ENCODE assay signal across 19 cellular contexts in genomic region chr3:150870406-150870805, GRCh38. TPM values are rescaled to one million over a fixed set of nuclear protein-coding genes. Genes with fewer than 3 reads are reported as not detected.
DNase-seq lines count a peak whose midpoint lies in the region; ATAC-seq and TF ChIP-seq lines count a peak whose summit lies in the region.
"Had no signal": no experiment of that assay in that cellular context is flagged by ENCODE, and none has a peak within 500 bp of the region (broad histone marks: within the 10 kb centered on the region; RNA-seq: fewer than 3 reads in every experiment).

No MANE protein-coding gene starts in this region.

- peaks cover 5% of the 10 kb centered on the region; the same call in 1 of the 2 replicates for H3K27me3 ChIP-seq in SK-N-SH (ENCODE audit: insufficient read depth)
- no peaks in the 10 kb centered on the region for H3K27me3 ChIP-seq in left lung
- no peaks in the 10 kb centered on the region for H3K27me3 ChIP-seq in Caco-2 (replicated peaks; ENCODE audit: control insufficient read depth, insufficient read depth, low read length)
- H3K27me3 ChIP-seq: cardiac muscle cell, testis had no signal

- peaks cover 9% of the 10 kb centered on the region for H3K4me1 Mint-ChIP-seq in T-helper 17 cell
- H3K4me1 Mint-ChIP-seq in CD14-positive monocyte: peaks cover 8% of the 10 kb centered on the region
- H3K4me1 Mint-ChIP-seq in Caco-2 (ENCODE audit: low read depth, unreplicated experiment): no peaks in the 10 kb centered on the region
- H3K4me1 Mint-ChIP-seq in endothelial cell (ENCODE audit: unreplicated experiment): no peaks in the 10 kb centered on the region

- H3K4me3 ChIP-seq in SK-N-SH (ENCODE audit: low read depth in 2 of 2, low read length in 1 of 2) (no peak overlapping the region), cardiac fibroblast (replicated peaks in 1 of 2; ENCODE audit: low read depth in 2 of 2, low read length in 2 of 2) (no peak overlapping the region), left lung (no peak overlapping the region), Caco-2 (ENCODE audit: low read depth, low read length) (no peak overlapping the region)
- H3K4me3 ChIP-seq: cardiac muscle cell, SJSA1, testis had no signal

- no peaks in the 10 kb centered on the region for H3K9me2 ChIP-seq in SK-N-SH

- BruUV-seq in Caco-2 (replicated peaks; lab: Mats Ljungman, UMichigan): no TSS peak

- H3K27ac ChIP-seq in SK-N-SH (ENCODE audit: low read depth in 2 of 2, low read length in 1 of 2): no peak overlapping the region
- H3K27ac ChIP-seq in left lung: peak overlapping the region in 1 of 2 donors; percentile 6
- H3K27ac ChIP-seq: cardiac muscle cell, SJSA1, testis had no signal

- POLR2A ChIA-PET in SK-N-SH (lab: Yijun Ruan, JAX): no interaction called here
- POLR2A ChIA-PET in Caco-2 (lab: Charles Lee): no interaction called here

- TF ChIP-seq EP300 in SK-N-SH (IDR thresholded peaks at IDR 0.05; ENCODE audit: borderline replicate concordance in 1 of 2, low read depth in 1 of 2, low read length in 1 of 2): no peak

- H3K36me3 Mint-ChIP-seq in T-helper 17 cell (ENCODE audit: low read depth) (peaks cover 7% of the 10 kb centered on the region), CD14-positive monocyte (no peaks in the 10 kb centered on the region), Caco-2 (ENCODE audit: insufficient read depth, unreplicated experiment) (no peaks in the 10 kb centered on the region), endothelial cell (ENCODE audit: low read depth, unreplicated experiment) (no peaks in the 10 kb centered on the region)
- H3K36me3 Mint-ChIP-seq: CD8-positive, alpha-beta memory T cell had no signal

- H3F3A ChIP-seq in SK-N-SH (replicated peaks; ENCODE audit: insufficient read depth): no peaks in the 10 kb centered on the region

- CTCF ChIA-PET in SK-N-SH (lab: Yijun Ruan, JAX): interaction anchor here (1.3 kb wide), 1 partner anchor 83 kb away, joined by 3 read pairs; no protein-coding TSS in a partner anchor
- CTCF ChIA-PET in Caco-2 (lab: Charles Lee): no interaction called here

- H2AFZ ChIP-seq in SK-N-SH (ENCODE audit: low read depth): no peak overlapping the region

- H3K9me3 ChIP-seq in SK-N-SH (no peaks in the 10 kb centered on the region), left lung (no peaks in the 10 kb centered on the region), T-helper 17 cell (ENCODE audit: control insufficient read depth, low read length, poor library complexity, severe bottlenecking) (no peaks in the 10 kb centered on the region), Caco-2 (no peaks in the 10 kb centered on the region)
- H3K9me3 ChIP-seq: SJSA1, testis had no signal

- no peaks in the 10 kb centered on the region for H3K36me3 ChIP-seq in SK-N-SH (replicated peaks in 1 of 2; ENCODE audit: control insufficient read depth in 1 of 2, insufficient read depth in 2 of 2, low read length in 1 of 2)
- no peaks in the 10 kb centered on the region for H3K36me3 ChIP-seq in left lung
- no peaks in the 10 kb centered on the region for H3K36me3 ChIP-seq in Caco-2 (ENCODE audit: control insufficient read depth, insufficient read depth, low read length)
- H3K36me3 ChIP-seq: cardiac muscle cell, SJSA1 had no signal

- no peaks in the 10 kb centered on the region for H3K9me3 Mint-ChIP-seq in CD14-positive monocyte
- H3K9me3 Mint-ChIP-seq in Caco-2 (ENCODE audit: unreplicated experiment): no peaks in the 10 kb centered on the region
- H3K9me3 Mint-ChIP-seq in endothelial cell (ENCODE audit: unreplicated experiment): no peaks in the 10 kb centered on the region
- H3K9me3 Mint-ChIP-seq: CD8-positive, alpha-beta memory T cell had no signal

- H3K27me3 Mint-ChIP-seq in T-helper 17 cell: peaks cover 20% of the 10 kb centered on the region
- peaks cover 0 to 4% (median 2%) of the 10 kb centered on the region in 3 donors for H3K27me3 Mint-ChIP-seq in CD14-positive monocyte (ENCODE audit: low read depth in 3 of 3)
- H3K27me3 Mint-ChIP-seq in Caco-2 (ENCODE audit: insufficient read depth, unreplicated experiment): peaks cover 11% of the 10 kb centered on the region
- peaks cover 1% of the 10 kb centered on the region for H3K27me3 Mint-ChIP-seq in endothelial cell (ENCODE audit: unreplicated experiment)

- no peaks in the 10 kb centered on the region for H4K20me1 ChIP-seq in SK-N-SH (ENCODE audit: insufficient read depth)

- no peak overlapping the region for H3K9ac ChIP-seq in SK-N-SH

- H3K79me2 ChIP-seq in SK-N-SH (ENCODE audit: insufficient read depth): no peaks in the 10 kb centered on the region

- DNase-seq in SK-N-SH: no peak
- peak; percentile 50 to 61 for DNase-seq in cardiac fibroblast (ENCODE audit: low read depth in 2 of 2)
- DNase-seq in left lung: no peak
- no peak for DNase-seq in T-helper 17 cell
- DNase-seq in CD14-positive monocyte (ENCODE audit: low spot score): no peak
- no peak for DNase-seq in Caco-2
- no peak for DNase-seq in endothelial cell (ENCODE audit: low spot score)
- DNase-seq: activated CD4-positive, alpha-beta T cell treated with anti-CD3 and anti-CD28 coated beads for 36 hours; activated CD8-positive, alpha-beta memory T cell treated with anti-CD3 and anti-CD28 coated beads, Interleukin-2, amount 50 U/mL, for 4 hours; CD8-positive, alpha-beta memory T cell; effector CD8-positive, alpha-beta T cell; GF-D8; mammary epithelial cell; NCI-H446; testis had no signal

- no peak for TF ChIP-seq RAD21 in SK-N-SH (IDR thresholded peaks at IDR 0.05; ENCODE audit: low read length)

- H3K4me1 ChIP-seq in SK-N-SH (ENCODE audit: control insufficient read depth in 1 of 2, insufficient read depth in 2 of 2, low read depth in 1 of 2, low read length in 1 of 2): no peaks in the 10 kb centered on the region
- H3K4me1 ChIP-seq in left lung: peaks cover 0 to 2% of the 10 kb centered on the region in 2 donors
- H3K4me1 ChIP-seq in Caco-2: no peaks in the 10 kb centered on the region
- H3K4me1 ChIP-seq: SJSA1, testis had no signal

- WGBS in SK-N-SH (ENCODE audit: low lambda C conversion rate): 43% methylated on average over 3 of the region's 3 CpGs

- H3K4me3 Mint-ChIP-seq in T-helper 17 cell (no peak overlapping the region), CD14-positive monocyte (no peak overlapping the region), Caco-2 (ENCODE audit: unreplicated experiment) (no peak overlapping the region), endothelial cell (ENCODE audit: unreplicated experiment) (no peak overlapping the region)
- H3K4me3 Mint-ChIP-seq: activated CD4-positive, alpha-beta T cell treated with anti-CD3 and anti-CD28 coated beads for 36 hours; CD8-positive, alpha-beta memory T cell had no signal

- TF ChIP-seq CTCF in SK-N-SH (IDR thresholded peaks at IDR 0.05): no peak
- no peak for TF ChIP-seq CTCF in cardiac fibroblast (IDR thresholded peaks at IDR 0.05; ENCODE audit: low read depth, low read length)
- no peak for TF ChIP-seq CTCF in left lung (IDR thresholded peaks at IDR 0.05)
- TF ChIP-seq CTCF in CD14-positive monocyte (IDR thresholded peaks at IDR 0.05): no peak
- no peak for TF ChIP-seq CTCF in Caco-2 (IDR thresholded peaks at IDR 0.05; ENCODE audit: insufficient read depth in 1 of 2, low read depth in 1 of 2, low read length in 1 of 2, severe bottlenecking in 1 of 2, unreplicated experiment in 1 of 2)
- no peak for TF ChIP-seq CTCF in endothelial cell (IDR thresholded peaks at IDR 0.05; ENCODE audit: unreplicated experiment)

- intact Hi-C loops in left lung (cut with DNase I): no loop called here
- intact Hi-C loops in CD14-positive monocyte (cut with micrococcal nuclease): loop anchor here in 1 of 2 donors (10.0 kb wide), 1 partner anchor 274 kb away; no protein-coding TSS in a partner anchor
- intact Hi-C loops in Caco-2 (cut with micrococcal nuclease; ENCODE audit: unreplicated experiment): no loop called here

- peak overlapping the region; percentile 37; the same call in 1 of the 2 replicates for H3K4me2 ChIP-seq in SK-N-SH

- no peak for ATAC-seq in SK-N-SH treated with all-trans-retinoic acid at 6 μM for 48 hours
- ATAC-seq in left lung: peak; percentile 54
- ATAC-seq in T-helper 17 cell: no peak
- ATAC-seq: activated CD4-positive, alpha-beta T cell treated with anti-CD3 and anti-CD28 coated beads for 36 hours had no signal

- H3K27ac Mint-ChIP-seq in T-helper 17 cell: no peak overlapping the region
- H3K27ac Mint-ChIP-seq in CD14-positive monocyte: no peak overlapping the region
- no peak overlapping the region for H3K27ac Mint-ChIP-seq in Caco-2 (ENCODE audit: unreplicated experiment)
- no peak overlapping the region for H3K27ac Mint-ChIP-seq in endothelial cell (ENCODE audit: unreplicated experiment)
- H3K27ac Mint-ChIP-seq: activated CD4-positive, alpha-beta T cell treated with anti-CD3 and anti-CD28 coated beads for 36 hours; CD8-positive, alpha-beta memory T cell had no signal

TF ChIP-seq in SK-N-SH treated with all-trans-retinoic acid at 6 μM for 48 hours, 23 proteins besides CTCF, POLR2A, EP300 and RAD21 (continues in another document):
- TF ChIP-seq CREB5 (CRISPR knock-in tag; IDR thresholded peaks at IDR 0.05; ENCODE audit: low read depth): no peak

RNA-seq across cellular contexts. Expression of gene MINDY4B, which starts 34.8 kb away (rescaled TPM):
- polyA plus RNA-seq in SK-N-SH (2012; rRNA removed): not detected in 2 replicates
- polyA plus RNA-seq in SK-N-SH (2012; cell fraction: cytosol; rRNA removed): not detected in 2 replicates
- polyA plus RNA-seq in SK-N-SH (2012; cell fraction: nucleus; rRNA removed): not detected in 2 replicates
- total RNA-seq in left lung: not detected
- total RNA-seq in T-helper 17 cell: not detected
- not detected for polyA plus RNA-seq in CD14-positive monocyte
- total RNA-seq in Caco-2 (2022): not detected in 2 replicates
- total RNA-seq in endothelial cell (ENCODE audit: unreplicated experiment): 3.0 TPM
- total RNA-seq: activated CD4-positive, alpha-beta T cell treated with anti-CD3 and anti-CD28 coated beads for 36 hours; cardiac muscle cell; CD8-positive, alpha-beta memory T cell; mammary epithelial cell; SJSA1; testis had no signal
- polyA plus RNA-seq: cardiac muscle cell; CD8-positive, alpha-beta memory T cell; mammary epithelial cell; neural cell had no signal

Comparison
In these comparisons a context has a peak if more than half of its experiments do, and no peak if none do; other contexts are left out.
1. DNase-seq: peak in cardiac fibroblast (2 of 2); none in SK-N-SH (single experiment), left lung (0 of 2), T-helper 17 cell (0 of 3), CD14-positive monocyte (single experiment), Caco-2 (0 of 2) and endothelial cell (single experiment).